ENCODE assay signal across 23 cellular contexts in genomic region chrX:35728481-35728880, GRCh38.
"Had no signal": no experiment of that assay in that cellular context is flagged by ENCODE, and none has a peak within 500 bp of the region (broad histone marks: within the 10 kb centered on the region; RNA-seq: fewer than 3 reads in every experiment).

No MANE protein-coding gene starts in this region.

- H3K9me3 ChIP-seq: body of pancreas, sigmoid colon, suprapubic skin, transverse colon, uterus had no signal

- H3K4me1 ChIP-seq: body of pancreas, heart left ventricle, sigmoid colon, stomach, suprapubic skin, transverse colon, uterus had no signal

- H3K36me3 ChIP-seq: heart left ventricle, sigmoid colon, stomach, suprapubic skin, transverse colon, uterus had no signal

- H3K27me3 Mint-ChIP-seq: activated CD4-positive, alpha-beta memory T cell treated with anti-CD3 and anti-CD28 coated beads, Interleukin-2, amount 10 ng/mL, durations not matched to agents 7 days and 5 days; activated CD4-positive, alpha-beta T cell treated with anti-CD3 and anti-CD28 coated beads, Interleukin-2, amount 10 ng/mL, durations not matched to agents 24 days and 14 days; activated naive CD8-positive, alpha-beta T cell treated with anti-CD3 and anti-CD28 coated beads, Interleukin-2, amount 50 U/mL, for 24 hours; memory B cell; naive thymus-derived CD4-positive, alpha-beta T cell; stimulated activated memory B cell treated with anti-CD40 and anti-IgM and Interleukin-4, amounts not matched to agents 10 μg/mL and 1 μg/mL and 100 μg/mL, for 72 hours; T-helper 17 cell had no signal

- H3K4me3 ChIP-seq: body of pancreas, heart left ventricle, sigmoid colon, smooth muscle cell, stomach, suprapubic skin, transverse colon, uterus had no signal

- H3K4me1 Mint-ChIP-seq: activated CD4-positive, alpha-beta memory T cell treated with anti-CD3 and anti-CD28 coated beads, Interleukin-2, amount 10 ng/mL, durations not matched to agents 7 days and 5 days; activated CD4-positive, alpha-beta T cell treated with anti-CD3 and anti-CD28 coated beads, Interleukin-2, amount 10 ng/mL, durations not matched to agents 24 days and 14 days; activated naive CD8-positive, alpha-beta T cell treated with anti-CD3 and anti-CD28 coated beads, Interleukin-2, amount 50 U/mL, for 24 hours; memory B cell; naive thymus-derived CD4-positive, alpha-beta T cell; neural crest cell; stimulated activated memory B cell treated with anti-CD40 and anti-IgM and Interleukin-4, amounts not matched to agents 10 μg/mL and 1 μg/mL and 100 μg/mL, for 72 hours; T-helper 17 cell had no signal

- ATAC-seq: activated CD4-positive, CD25-positive, alpha-beta regulatory T cell treated with anti-CD3 and anti-CD28 coated beads, Interleukin-2, amount 50 U/mL, for 24 hours; activated naive CD8-positive, alpha-beta T cell treated with anti-CD3 and anti-CD28 coated beads, Interleukin-2, amount 50 U/mL, for 24 hours; body of pancreas; heart left ventricle; left colon; naive thymus-derived CD4-positive, alpha-beta T cell; stimulated activated memory B cell treated with anti-CD40 and anti-IgM and Interleukin-4, amounts not matched to agents 10 μg/mL and 1 μg/mL and 100 μg/mL, for 72 hours; T-helper 17 cell had no signal

- DNase-seq: activated CD4-positive, alpha-beta memory T cell treated with anti-CD3 and anti-CD28 coated beads, Interleukin-2, amount 10 ng/mL, durations not matched to agents 7 days and 5 days; activated CD4-positive, alpha-beta T cell treated with anti-CD3 and anti-CD28 coated beads, Interleukin-2, amount 10 ng/mL, durations not matched to agents 24 days and 14 days; activated effector memory CD4-positive, alpha-beta T cell treated with anti-CD3 and anti-CD28 coated beads, Interleukin-2, amount 50 U/mL, for 16 hours; activated naive CD4-positive, alpha-beta T cell treated with anti-CD3 and anti-CD28 coated beads, Interleukin-2, amount 50 U/mL, for 16 hours; activated naive CD8-positive, alpha-beta T cell treated with anti-CD3 and anti-CD28 coated beads, Interleukin-2, amount 50 U/mL, for 24 hours; body of pancreas; heart left ventricle; left colon; naive thymus-derived CD4-positive, alpha-beta T cell; occipital lobe; posterior cingulate gyrus; sigmoid colon; stimulated activated CD4-positive, alpha-beta T cell treated with anti-CD3 and anti-CD28 coated beads, Interleukin-15, amount 100 ng/mL, for 24 hours; stomach; T-helper 17 cell; transverse colon; uterus had no signal

- H3K27ac ChIP-seq: body of pancreas, heart left ventricle, sigmoid colon, stomach, suprapubic skin, transverse colon, uterus had no signal

- H3K9me3 Mint-ChIP-seq: activated CD4-positive, alpha-beta T cell treated with anti-CD3 and anti-CD28 coated beads, Interleukin-2, amount 10 ng/mL, durations not matched to agents 24 days and 14 days; activated naive CD8-positive, alpha-beta T cell treated with anti-CD3 and anti-CD28 coated beads, Interleukin-2, amount 50 U/mL, for 24 hours had no signal

- H3K4me3 Mint-ChIP-seq: activated CD4-positive, alpha-beta memory T cell treated with anti-CD3 and anti-CD28 coated beads, Interleukin-2, amount 10 ng/mL, durations not matched to agents 7 days and 5 days; activated CD4-positive, alpha-beta T cell treated with anti-CD3 and anti-CD28 coated beads, Interleukin-2, amount 10 ng/mL, durations not matched to agents 24 days and 14 days; activated naive CD8-positive, alpha-beta T cell treated with anti-CD3 and anti-CD28 coated beads, Interleukin-2, amount 50 U/mL, for 24 hours; memory B cell; naive thymus-derived CD4-positive, alpha-beta T cell; neural crest cell; stimulated activated memory B cell treated with anti-CD40 and anti-IgM and Interleukin-4, amounts not matched to agents 10 μg/mL and 1 μg/mL and 100 μg/mL, for 72 hours; T-helper 17 cell had no signal

- H3K27me3 ChIP-seq: body of pancreas, heart left ventricle, sigmoid colon, stomach, suprapubic skin, transverse colon, uterus had no signal

- H3K36me3 Mint-ChIP-seq: memory B cell; naive thymus-derived CD4-positive, alpha-beta T cell; stimulated activated memory B cell treated with anti-CD40 and anti-IgM and Interleukin-4, amounts not matched to agents 10 μg/mL and 1 μg/mL and 100 μg/mL, for 72 hours had no signal

- H3K27ac Mint-ChIP-seq: activated CD4-positive, alpha-beta memory T cell treated with anti-CD3 and anti-CD28 coated beads, Interleukin-2, amount 10 ng/mL, durations not matched to agents 7 days and 5 days; activated CD4-positive, alpha-beta T cell treated with anti-CD3 and anti-CD28 coated beads, Interleukin-2, amount 10 ng/mL, durations not matched to agents 24 days and 14 days; activated naive CD8-positive, alpha-beta T cell treated with anti-CD3 and anti-CD28 coated beads, Interleukin-2, amount 50 U/mL, for 24 hours; memory B cell; naive thymus-derived CD4-positive, alpha-beta T cell; stimulated activated memory B cell treated with anti-CD40 and anti-IgM and Interleukin-4, amounts not matched to agents 10 μg/mL and 1 μg/mL and 100 μg/mL, for 72 hours; T-helper 17 cell had no signal
